Comparison of ENCODE assay signal across 10 cellular contexts in genomic region chr7:115676080-115676479, GRCh38.
DNase-seq lines count a peak whose midpoint lies in the region; ATAC-seq and TF ChIP-seq lines count a peak whose summit lies in the region.
"Had no signal": no experiment of that assay in that cellular context is flagged by ENCODE, and none has a peak within 500 bp of the region (broad histone marks: within the 10 kb centered on the region; RNA-seq: fewer than 3 reads in every experiment).

No MANE protein-coding gene starts in this region.

- H3F3A ChIP-seq in PC-3 (ENCODE audit: low read length, unreplicated experiment): no peaks in the 10 kb centered on the region

- H3K4me1 ChIP-seq in PC-3 (ENCODE audit: insufficient read depth, low read length): peaks cover 39% of the 10 kb centered on the region
- no peaks in the 10 kb centered on the region for H3K4me1 ChIP-seq in CD8-positive, alpha-beta memory T cell (ENCODE audit: insufficient read depth, low read length)

- no peaks in the 10 kb centered on the region for H3K79me2 ChIP-seq in PC-3 (ENCODE audit: low read length)

- H3K4me3 Mint-ChIP-seq in glutamatergic neuron (ENCODE audit: unreplicated experiment): no peak overlapping the region
- H3K4me3 Mint-ChIP-seq in CD8-positive, alpha-beta memory T cell: no peak overlapping the region
- H3K4me3 Mint-ChIP-seq: activated T-helper 1 cell treated with anti-CD3 and anti-CD28 coated beads, Interleukin-12 subunit alpha, Interleukin-12 subunit beta, Interleukin-2, Interleukin-4 antibody, amounts not matched to agents 30 ng/mL and 10 ng/mL and 1 ng/mL, durations not matched to agents 14 hours and 24 hours and 36 hours; B cell had no signal

- DNase-seq in NCI-H1436 (lab: John Stamatoyannopoulos, UW) (peak; percentile 6), NCI-H1436 treated with DMSO at 0.1 percent for 48 hours (lab: John Stamatoyannopoulos, UW) (no peak), PC-3 (peak; percentile 46), glutamatergic neuron (peak; percentile 38), stromal cell of bone marrow (ENCODE audit: low read depth) (peak; percentile 36)
- DNase-seq in stimulated activated naive CD4-positive, alpha-beta T cell treated with Interleukin-2 at 50 U/mL for 16 hours (lab: John Stamatoyannopoulos, UW): no peak
- no peak for DNase-seq in CD8-positive, alpha-beta memory T cell

- H3K9me3 Mint-ChIP-seq in glutamatergic neuron (ENCODE audit: unreplicated experiment): no peaks in the 10 kb centered on the region
- no peaks in the 10 kb centered on the region for H3K9me3 Mint-ChIP-seq in CD8-positive, alpha-beta memory T cell
- H3K9me3 Mint-ChIP-seq: activated T-helper 1 cell treated with anti-CD3 and anti-CD28 coated beads, Interleukin-12 subunit alpha, Interleukin-12 subunit beta, Interleukin-2, Interleukin-4 antibody, amounts not matched to agents 30 ng/mL and 10 ng/mL and 1 ng/mL, durations not matched to agents 14 hours and 24 hours and 36 hours had no signal

- peak overlapping the region; percentile 36 for H3K4me2 ChIP-seq in PC-3 (ENCODE audit: low read length)

- ATAC-seq in PC-3: peak; percentile 34
- ATAC-seq in HG03108 (IDR thresholded peaks at IDR 0.05; ENCODE audit: unreplicated experiment): no peak

- intact Hi-C loops in PC-3 (cut with micrococcal nuclease): loop anchor here (1.0 to 5.0 kb wide), 5 partner anchors 119 to 811 kb away; no protein-coding TSS in a partner anchor

- H3K9ac ChIP-seq in PC-3 (ENCODE audit: low read length): no peak overlapping the region

- peaks cover 1% of the 10 kb centered on the region for H3K27me3 Mint-ChIP-seq in glutamatergic neuron (ENCODE audit: unreplicated experiment)
- H3K27me3 Mint-ChIP-seq in CD8-positive, alpha-beta memory T cell: no peaks in the 10 kb centered on the region
- H3K27me3 Mint-ChIP-seq: B cell had no signal

- H3K4me3 ChIP-seq in PC-3 (ENCODE audit: low read length): peak overlapping the region; percentile 33; the same call in 1 of the 2 replicates
- H3K4me3 ChIP-seq in CD8-positive, alpha-beta memory T cell (ENCODE audit: low read length): no peak overlapping the region

- H3K27me3 ChIP-seq in PC-3 (ENCODE audit: low read length): no peaks in the 10 kb centered on the region
- H3K27me3 ChIP-seq in CD8-positive, alpha-beta memory T cell (ENCODE audit: insufficient read depth, low read length, poor library complexity, severe bottlenecking): no peaks in the 10 kb centered on the region

- no peaks in the 10 kb centered on the region for H4K20me1 ChIP-seq in PC-3 (ENCODE audit: low read length)

- H3K9me3 ChIP-seq in PC-3 (ENCODE audit: low read length): no peaks in the 10 kb centered on the region
- H3K9me3 ChIP-seq in CD8-positive, alpha-beta memory T cell (ENCODE audit: low read length): no peaks in the 10 kb centered on the region

- H3K4me1 Mint-ChIP-seq in glutamatergic neuron (ENCODE audit: low read depth, unreplicated experiment): peaks cover 6% of the 10 kb centered on the region
- no peaks in the 10 kb centered on the region for H3K4me1 Mint-ChIP-seq in CD8-positive, alpha-beta memory T cell
- H3K4me1 Mint-ChIP-seq: B cell had no signal

- BruUV-seq in PC-3 (replicated peaks; lab: Mats Ljungman, UMichigan): no TSS peak

- no peak overlapping the region for H3K27ac Mint-ChIP-seq in glutamatergic neuron (ENCODE audit: unreplicated experiment)
- H3K27ac Mint-ChIP-seq in CD8-positive, alpha-beta memory T cell: no peak overlapping the region
- H3K27ac Mint-ChIP-seq: activated T-helper 1 cell treated with anti-CD3 and anti-CD28 coated beads, Interleukin-12 subunit alpha, Interleukin-12 subunit beta, Interleukin-2, Interleukin-4 antibody, amounts not matched to agents 30 ng/mL and 10 ng/mL and 1 ng/mL, durations not matched to agents 14 hours and 24 hours and 36 hours; B cell had no signal

- POLR2A ChIA-PET in PC-3 (lab: Charles Lee; ENCODE audit: unreplicated experiment): no interaction called here
- POLR2A ChIA-PET in CD8-positive, alpha-beta memory T cell (lab: Charles Lee): no interaction called here

- H2AFZ ChIP-seq in PC-3 (ENCODE audit: low read length): peak overlapping the region; percentile 79

- H3K27ac ChIP-seq in PC-3 (ENCODE audit: low read length): no peak overlapping the region
- no peak overlapping the region for H3K27ac ChIP-seq in CD8-positive, alpha-beta memory T cell (ENCODE audit: low read depth, low read length)

- TF ChIP-seq CTCF in PC-3 (conservative IDR thresholded peaks at IDR 0.05; ENCODE audit: low read depth, low read length) (peak; percentile 57), glutamatergic neuron (IDR thresholded peaks at IDR 0.05; ENCODE audit: partially characterized antibody, unreplicated experiment) (no peak)

- CTCF ChIA-PET in PC-3 (lab: Charles Lee): interaction anchor here (0.6 kb wide), 1 partner anchor 200 kb away, joined by 3 read pairs; no protein-coding TSS in a partner anchor
- CTCF ChIA-PET in CD8-positive, alpha-beta memory T cell (lab: Charles Lee): no interaction called here

- no peaks in the 10 kb centered on the region for H3K9me2 ChIP-seq in PC-3 (replicated peaks; ENCODE audit: low read length)

- no peaks in the 10 kb centered on the region for H3K36me3 Mint-ChIP-seq in glutamatergic neuron (ENCODE audit: unreplicated experiment)
- no peaks in the 10 kb centered on the region for H3K36me3 Mint-ChIP-seq in CD8-positive, alpha-beta memory T cell

- no peaks in the 10 kb centered on the region for H3K36me3 ChIP-seq in PC-3 (ENCODE audit: low read depth, low read length)
- no peaks in the 10 kb centered on the region for H3K36me3 ChIP-seq in CD8-positive, alpha-beta memory T cell (ENCODE audit: insufficient read depth, low read length)

Comparison
In these comparisons a context has a peak if more than half of its experiments do, and no peak if none do; other contexts are left out.
1. DNase-seq: peak in NCI-H1436 (single experiment), PC-3 (single experiment), glutamatergic neuron (single experiment) and stromal cell of bone marrow (single experiment); none in NCI-H1436 treated with DMSO at 0.1 percent for 48 hours (single experiment), stimulated activated naive CD4-positive, alpha-beta T cell treated with Interleukin-2 at 50 U/mL for 16 hours (single experiment) and CD8-positive, alpha-beta memory T cell (0 of 5).